Comparison of ENCODE assay signal across 23 cellular contexts in the genomic region with DNA sequence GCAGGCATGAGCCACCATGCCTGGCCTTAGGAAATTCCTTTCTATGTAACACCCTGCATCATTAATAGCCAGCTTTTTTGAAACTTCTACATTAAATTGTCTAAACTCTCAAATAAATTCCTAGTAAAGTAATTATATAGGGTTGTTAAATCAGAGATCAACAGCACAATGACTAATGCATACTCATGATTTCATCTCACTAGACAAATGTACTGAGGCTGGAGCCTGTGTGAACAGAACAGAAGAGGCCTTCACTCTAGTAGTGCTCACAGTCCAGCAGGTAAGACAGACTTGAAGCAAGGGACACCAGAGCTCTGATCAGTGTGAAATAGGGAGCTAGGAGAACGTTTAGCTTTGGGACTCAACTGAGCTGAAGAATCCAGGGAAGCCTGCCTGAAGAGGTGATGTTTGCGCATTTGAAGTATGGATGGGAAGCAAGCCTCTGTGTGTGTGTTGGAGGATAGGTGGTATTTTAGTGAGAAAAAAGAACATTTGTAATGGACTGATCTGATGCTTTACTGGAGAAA. TPM values are rescaled to one million over a fixed set of nuclear protein-coding genes. Genes with fewer than 3 reads are reported as not detected.
"Had no signal": no experiment of that assay in that cellular context is flagged by ENCODE, and none has a peak within 500 bp of the region (broad histone marks: within the 10 kb centered on the region; RNA-seq: fewer than 3 reads in every experiment).

No MANE protein-coding gene starts in this region.

- H3K27ac Mint-ChIP-seq: activated T-helper 17 cell treated with anti-CD3 and anti-CD28 coated beads, Interleukin-2, amount 50 U/mL, for 72 hours; immature natural killer cell; stimulated activated naive B cell treated with anti-CD40 and anti-IgM and Interleukin-4, amounts not matched to agents 10 μg/mL and 1 μg/mL and 100 μg/mL, for 72 hours had no signal

- H3K4me3 ChIP-seq: esophagus squamous epithelium, lower lobe of right lung, tibial artery, vagina had no signal

- H3K9me3 ChIP-seq: lower lobe of right lung, vagina had no signal

- DNase-seq: activated CD4-positive, CD25-positive, alpha-beta regulatory T cell treated with anti-CD3 and anti-CD28 coated beads, Interleukin-2, amount 50 U/mL, for 72 hours; activated naive CD4-positive, alpha-beta T cell treated with Interleukin-2 at 50 U/mL for 16 hours; anterior cingulate cortex; brain microvascular endothelial cell; cortex of kidney; effector CD4-positive, alpha-beta T cell; esophagus squamous epithelium; foreskin fibroblast; immature natural killer cell; left cardiac atrium; lower lobe of right lung; naive B cell; retina; stimulated activated CD4-positive, alpha-beta T cell treated with anti-CD3 and anti-CD28 coated beads, Interleukin-15, amount 100 ng/mL, for 24 hours; stimulated activated CD4-positive, alpha-beta T cell treated with anti-CD3 and anti-CD28 coated beads, Interleukin-4, amount 100 ng/mL, for 1 hour; stimulated activated naive B cell treated with anti-CD40 and anti-IgM and Interleukin-4, amounts not matched to agents 10 μg/mL and 1 μg/mL and 100 μg/mL, for 72 hours; T-helper 9 cell; tibial artery had no signal

- ATAC-seq: activated T-helper 17 cell treated with anti-CD3 and anti-CD28 coated beads, Interleukin-2, amount 50 U/mL, for 72 hours; left cardiac atrium; lower lobe of right lung; stimulated activated naive B cell treated with anti-CD40 and anti-IgM and Interleukin-4, amounts not matched to agents 10 μg/mL and 1 μg/mL and 100 μg/mL, for 72 hours had no signal

- H3K4me3 Mint-ChIP-seq: activated T-helper 17 cell treated with anti-CD3 and anti-CD28 coated beads, Interleukin-2, amount 50 U/mL, for 72 hours; immature natural killer cell; stimulated activated naive B cell treated with anti-CD40 and anti-IgM and Interleukin-4, amounts not matched to agents 10 μg/mL and 1 μg/mL and 100 μg/mL, for 72 hours had no signal

- H3K36me3 Mint-ChIP-seq: naive B cell had no signal

- H3K4me1 Mint-ChIP-seq: activated T-helper 17 cell treated with anti-CD3 and anti-CD28 coated beads, Interleukin-2, amount 50 U/mL, for 72 hours; immature natural killer cell; naive B cell; stimulated activated naive B cell treated with anti-CD40 and anti-IgM and Interleukin-4, amounts not matched to agents 10 μg/mL and 1 μg/mL and 100 μg/mL, for 72 hours had no signal

RNA-seq across cellular contexts. Expression of a gene that starts 3.9 kb away (rescaled TPM):
- total RNA-seq: activated CD8-positive, alpha-beta memory T cell treated with anti-CD3 and anti-CD28 coated beads for 36 hours; activated T-helper 17 cell treated with anti-CD3 and anti-CD28 coated beads, Interleukin-2, amount 50 U/mL, for 72 hours; esophagus squamous epithelium; left cardiac atrium; lower lobe of right lung; mononuclear cell; subcutaneous adipose tissue; vagina had no signal
